16 cellular contexts compared by ENCODE assay signal in the genomic region with DNA sequence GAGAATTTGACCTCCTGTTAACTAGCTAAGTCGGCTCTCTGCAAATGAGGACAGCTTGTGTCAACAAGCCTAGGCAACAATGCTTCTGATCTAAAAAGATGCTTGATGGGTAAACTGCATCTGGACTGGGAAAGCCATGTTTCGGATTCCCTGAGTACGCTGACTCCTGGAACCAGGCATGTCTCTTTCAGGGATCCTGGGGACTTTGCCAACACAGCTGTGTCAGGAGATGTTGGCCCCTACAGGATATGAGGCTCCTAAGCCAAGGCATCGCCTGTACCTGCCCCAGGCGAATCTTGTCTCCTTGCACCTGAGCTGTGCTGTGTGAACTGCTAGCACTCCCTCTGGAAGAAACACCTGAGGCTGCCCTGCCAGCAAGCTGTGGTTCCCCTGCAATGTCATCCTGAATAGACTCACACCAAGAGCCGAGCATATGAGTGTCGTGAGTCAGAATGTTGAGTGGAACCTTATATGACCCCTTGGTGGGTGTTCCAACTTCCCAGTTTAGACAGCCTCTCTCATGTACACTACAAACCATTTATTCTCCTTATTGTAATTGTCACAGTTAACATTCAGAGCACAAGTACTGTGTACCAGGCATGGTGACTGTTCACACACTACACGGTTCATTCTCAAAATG. TPM values are rescaled to one million over a fixed set of nuclear protein-coding genes. Genes with fewer than 3 reads are reported as not detected.
DNase-seq lines count a peak whose midpoint lies in the region; ATAC-seq and TF ChIP-seq lines count a peak whose summit lies in the region.
"Had no signal": no experiment of that assay in that cellular context is flagged by ENCODE, and none has a peak within 500 bp of the region (broad histone marks: within the 10 kb centered on the region; RNA-seq: fewer than 3 reads in every experiment).

No MANE protein-coding gene starts in this region.

- POLR2A ChIA-PET in Panc1 (lab: Charles Lee): interaction anchor here (0.6 kb wide), 1 partner anchor 626 kb away, joined by 9 read pairs; no protein-coding TSS in a partner anchor

- H3K27ac ChIP-seq in Panc1 (ENCODE audit: low read length) (no peak overlapping the region), esophagus muscularis mucosa (replicated peaks in 1 of 4) (no peak overlapping the region), testis (no peak overlapping the region), esophagus squamous epithelium (no peak overlapping the region)
- H3K27ac ChIP-seq: uterus had no signal

- TF ChIP-seq EP300 in esophagus muscularis mucosa (IDR thresholded peaks at IDR 0.05): no peak

- H3K4me1 Mint-ChIP-seq in activated T-cell treated with anti-CD3 and anti-CD28 coated beads, Interleukin-2, amount 50 U/mL, for 4 hours (ENCODE audit: low read depth): peaks cover 6% of the 10 kb centered on the region
- H3K4me1 Mint-ChIP-seq: activated naive CD8-positive, alpha-beta T cell treated with anti-CD3 and anti-CD28 coated beads, Interleukin-2, amount 10 ng/mL, durations not matched to agents 7 days and 5 days; stimulated activated naive B cell treated with anti-CD40 and anti-IgM and Interleukin-4, amounts not matched to agents 10 μg/mL and 1 μg/mL and 100 μg/mL, for 72 hours had no signal

- no peak overlapping the region for H3K4me3 Mint-ChIP-seq in activated T-cell treated with anti-CD3 and anti-CD28 coated beads, Interleukin-2, amount 50 U/mL, for 4 hours
- H3K4me3 Mint-ChIP-seq: activated naive CD8-positive, alpha-beta T cell treated with anti-CD3 and anti-CD28 coated beads, Interleukin-2, amount 10 ng/mL, durations not matched to agents 7 days and 5 days; stimulated activated naive B cell treated with anti-CD40 and anti-IgM and Interleukin-4, amounts not matched to agents 10 μg/mL and 1 μg/mL and 100 μg/mL, for 72 hours had no signal

- no peaks in the 10 kb centered on the region for H3K9me3 ChIP-seq in Panc1 (ENCODE audit: control insufficient read depth, insufficient read depth, low read depth, low read length)
- H3K9me3 ChIP-seq in esophagus muscularis mucosa: no peaks in the 10 kb centered on the region
- no peaks in the 10 kb centered on the region for H3K9me3 ChIP-seq in testis
- H3K9me3 ChIP-seq in esophagus squamous epithelium: no peaks in the 10 kb centered on the region
- H3K9me3 ChIP-seq: uterus had no signal

- no peaks in the 10 kb centered on the region for H3K4me1 ChIP-seq in Panc1 (ENCODE audit: control insufficient read depth, insufficient read depth, low read length)
- peaks cover 6 to 20% (median 12%) of the 10 kb centered on the region in 4 donors for H3K4me1 ChIP-seq in esophagus muscularis mucosa
- no peaks in the 10 kb centered on the region for H3K4me1 ChIP-seq in testis
- peaks cover 0 to 13% (median 6%) of the 10 kb centered on the region in 3 donors for H3K4me1 ChIP-seq in esophagus squamous epithelium
- H3K4me1 ChIP-seq: uterus had no signal

- WGBS in esophagus muscularis mucosa: 79% methylated on average over 8 of the region's 8 CpGs
- WGBS in testis, 2 donors: 78 to 84% methylated on average over 8 of the region's 8 CpGs
- WGBS in esophagus squamous epithelium, 2 donors: 43 to 50% methylated on average over 7 to 8 of the region's 8 CpGs

- CTCF ChIA-PET in Panc1 (lab: Charles Lee): no interaction called here

- TF ChIP-seq POLR2A in esophagus muscularis mucosa (IDR thresholded peaks at IDR 0.05; ENCODE audit: low read depth): no peak
- TF ChIP-seq POLR2A in testis (IDR thresholded peaks at IDR 0.05): no peak
- no peak for TF ChIP-seq POLR2A in esophagus squamous epithelium (IDR thresholded peaks at IDR 0.05)

- H3K36me3 ChIP-seq in Panc1 (ENCODE audit: control insufficient read depth, insufficient read depth, low read length) (peaks cover 6% of the 10 kb centered on the region), esophagus muscularis mucosa (peaks cover 49 to 96% (median 79%) of the 10 kb centered on the region in 4 donors), testis (ENCODE audit: low read depth, missing control alignments) (no peaks in the 10 kb centered on the region), esophagus squamous epithelium (peaks cover 0 to 97% (median 27%) of the 10 kb centered on the region in 3 donors)
- H3K36me3 ChIP-seq: uterus had no signal

- no peak for DNase-seq in activated T-cell treated with anti-CD3 and anti-CD28 coated beads, Interleukin-2, amount 50 U/mL, for 4 hours
- DNase-seq in activated T-cell treated with anti-CD3 and anti-CD28 coated beads, Interleukin-2, amount 50 U/mL, for 48 hours: no peak
- DNase-seq in Panc1 (ENCODE audit: low read depth, low spot score): no peak
- DNase-seq in esophagus muscularis mucosa (ENCODE audit: extremely low spot score): peak; percentile 77
- peak; percentile 73 for DNase-seq in renal cortical epithelial cell (ENCODE audit: low read depth)
- no peak for DNase-seq in testis
- no peak for DNase-seq in NCI-H345 treated with DMSO at 0.1 percent for 48 hours (lab: John Stamatoyannopoulos, UW; ENCODE audit: unreplicated experiment)
- no peak for DNase-seq in esophagus squamous epithelium (lab: John Stamatoyannopoulos, UW)
- DNase-seq: activated naive CD8-positive, alpha-beta T cell treated with anti-CD3 and anti-CD28 coated beads, Interleukin-2, amount 10 ng/mL, durations not matched to agents 7 days and 5 days; Calu3; erythroblast; NCI-H1092 treated with DMSO at 0.1 percent for 48 hours; NCI-H446; stimulated activated naive B cell treated with anti-CD40 and anti-IgM and Interleukin-4, amounts not matched to agents 10 μg/mL and 1 μg/mL and 100 μg/mL, for 72 hours; uterus had no signal

- H3K9me3 Mint-ChIP-seq in activated T-cell treated with anti-CD3 and anti-CD28 coated beads, Interleukin-2, amount 50 U/mL, for 4 hours: no peaks in the 10 kb centered on the region
- H3K9me3 Mint-ChIP-seq: activated naive CD8-positive, alpha-beta T cell treated with anti-CD3 and anti-CD28 coated beads, Interleukin-2, amount 10 ng/mL, durations not matched to agents 7 days and 5 days had no signal

- TSS peak; percentile 64 for BruUV-seq in Panc1 (replicated peaks; lab: Mats Ljungman, UMichigan)

- H3K27me3 Mint-ChIP-seq in activated T-cell treated with anti-CD3 and anti-CD28 coated beads, Interleukin-2, amount 50 U/mL, for 4 hours (ENCODE audit: low read depth): no peaks in the 10 kb centered on the region
- H3K27me3 Mint-ChIP-seq: activated naive CD8-positive, alpha-beta T cell treated with anti-CD3 and anti-CD28 coated beads, Interleukin-2, amount 10 ng/mL, durations not matched to agents 7 days and 5 days; stimulated activated naive B cell treated with anti-CD40 and anti-IgM and Interleukin-4, amounts not matched to agents 10 μg/mL and 1 μg/mL and 100 μg/mL, for 72 hours had no signal

- H3K27me3 ChIP-seq in Panc1 (ENCODE audit: control insufficient read depth, insufficient read depth, low read length): no peaks in the 10 kb centered on the region
- H3K27me3 ChIP-seq in esophagus muscularis mucosa: no peaks in the 10 kb centered on the region
- no peaks in the 10 kb centered on the region for H3K27me3 ChIP-seq in testis
- H3K27me3 ChIP-seq in esophagus squamous epithelium: no peaks in the 10 kb centered on the region
- H3K27me3 ChIP-seq: uterus had no signal

- intact Hi-C loops in Panc1 (cut with micrococcal nuclease; ENCODE audit: unreplicated experiment): no loop called here
- intact Hi-C loops in esophagus muscularis mucosa (cut with DNase I): no loop called here
- intact Hi-C loops in testis (cut with DNase I; ENCODE audit: low total_unique reads): no loop called here
- intact Hi-C loops in esophagus squamous epithelium (cut with DNase I): no loop called here

- no peak for TF ChIP-seq CTCF in Panc1 (IDR thresholded peaks at IDR 0.05)
- TF ChIP-seq CTCF in esophagus muscularis mucosa (IDR thresholded peaks at IDR 0.05): no peak
- no peak for TF ChIP-seq CTCF in testis (IDR thresholded peaks at IDR 0.05)
- TF ChIP-seq CTCF in esophagus squamous epithelium (IDR thresholded peaks at IDR 0.05): no peak

- H3K4me3 ChIP-seq in Panc1 (ENCODE audit: low read depth in 2 of 2, low read length in 2 of 2) (no peak overlapping the region), esophagus muscularis mucosa (no peak overlapping the region), testis (no peak overlapping the region), esophagus squamous epithelium (no peak overlapping the region)
- H3K4me3 ChIP-seq: lung, uterus had no signal

- peaks cover 48% of the 10 kb centered on the region for H3K36me3 Mint-ChIP-seq in activated T-cell treated with anti-CD3 and anti-CD28 coated beads, Interleukin-2, amount 50 U/mL, for 4 hours (ENCODE audit: insufficient read depth)

- in situ Hi-C loops in Panc1 (cut with HindIII; ENCODE audit: low pct_unique_long_range_greater_than_20kb, low sequenced_read_pairs): no loop called here

- peak; percentile 36 to 53 for ATAC-seq in activated T-cell treated with anti-CD3 and anti-CD28 coated beads, Interleukin-2, amount 50 U/mL, for 4 hours
- ATAC-seq in Panc1: no peak
- ATAC-seq: stimulated activated naive B cell treated with anti-CD40 and anti-IgM and Interleukin-4, amounts not matched to agents 10 μg/mL and 1 μg/mL and 100 μg/mL, for 72 hours had no signal

RNA-seq across cellular contexts. Expression of a gene that starts 17.0 kb away (rescaled TPM):
- total RNA-seq in activated T-cell treated with anti-CD3 and anti-CD28 coated beads, Interleukin-2, amount 50 U/mL, for 4 hours: 10 to 100 TPM; 10.4 to 11.5 (median 10.5) TPM
- 29.1 TPM for total RNA-seq in Panc1 (2021; ENCODE audit: unreplicated experiment)
- 11.6 TPM for polyA plus RNA-seq in Panc1 (2012; ENCODE audit: insufficient read length)
- total RNA-seq in esophagus muscularis mucosa: 100 to 1,000 TPM in 3 of 4 donors, 10 to 100 TPM in 1; 96.5 to 129 (median 111) TPM
- total RNA-seq in renal cortical epithelial cell: 23.2 and 52.1 TPM in 2 replicates
- total RNA-seq in testis: 10 to 100 TPM; 15.0 to 22.7 TPM
- polyA plus RNA-seq in testis (ENCODE audit: insufficient read depth, low read depth, low replicate concordance): 16.6 TPM
- 10 to 100 TPM in 3 of 4 donors, 1 to 10 TPM in 1; 8.3 to 47.3 (median 20.4) TPM for total RNA-seq in esophagus squamous epithelium

RNA-seq across cellular contexts. Expression of a gene that starts 55.7 kb away (rescaled TPM):
- 10 to 100 TPM; 21.0 to 27.4 (median 23.6) TPM for total RNA-seq in activated T-cell treated with anti-CD3 and anti-CD28 coated beads, Interleukin-2, amount 50 U/mL, for 4 hours
- total RNA-seq in Panc1 (2021; ENCODE audit: unreplicated experiment) (18.7 TPM), esophagus muscularis mucosa (10 to 100 TPM; 23.0 to 35.8 (median 33.9) TPM), renal cortical epithelial cell (23.8 and 55.6 TPM in 2 replicates), testis (10 to 100 TPM; 37.4 to 67.7 TPM), esophagus squamous epithelium (10 to 100 TPM; 13.3 to 30.1 (median 19.4) TPM)
- polyA plus RNA-seq in Panc1 (2012; ENCODE audit: insufficient read length): 8.0 TPM
- 30.6 TPM for polyA plus RNA-seq in testis (ENCODE audit: insufficient read depth, low read depth, low replicate concordance)

Comparison
In these comparisons a context has a peak if more than half of its experiments do, and no peak if none do; other contexts are left out.
1. DNase-seq: peak in esophagus muscularis mucosa (single experiment) and renal cortical epithelial cell (single experiment); none in activated T-cell treated with anti-CD3 and anti-CD28 coated beads, Interleukin-2, amount 50 U/mL, for 4 hours (single experiment), activated T-cell treated with anti-CD3 and anti-CD28 coated beads, Interleukin-2, amount 50 U/mL, for 48 hours (0 of 2), Panc1 (single experiment), testis (single experiment), NCI-H345 treated with DMSO at 0.1 percent for 48 hours (single experiment) and esophagus squamous epithelium (single experiment).